Comparison of ENCODE assay signal across 12 cellular contexts in the genomic region with DNA sequence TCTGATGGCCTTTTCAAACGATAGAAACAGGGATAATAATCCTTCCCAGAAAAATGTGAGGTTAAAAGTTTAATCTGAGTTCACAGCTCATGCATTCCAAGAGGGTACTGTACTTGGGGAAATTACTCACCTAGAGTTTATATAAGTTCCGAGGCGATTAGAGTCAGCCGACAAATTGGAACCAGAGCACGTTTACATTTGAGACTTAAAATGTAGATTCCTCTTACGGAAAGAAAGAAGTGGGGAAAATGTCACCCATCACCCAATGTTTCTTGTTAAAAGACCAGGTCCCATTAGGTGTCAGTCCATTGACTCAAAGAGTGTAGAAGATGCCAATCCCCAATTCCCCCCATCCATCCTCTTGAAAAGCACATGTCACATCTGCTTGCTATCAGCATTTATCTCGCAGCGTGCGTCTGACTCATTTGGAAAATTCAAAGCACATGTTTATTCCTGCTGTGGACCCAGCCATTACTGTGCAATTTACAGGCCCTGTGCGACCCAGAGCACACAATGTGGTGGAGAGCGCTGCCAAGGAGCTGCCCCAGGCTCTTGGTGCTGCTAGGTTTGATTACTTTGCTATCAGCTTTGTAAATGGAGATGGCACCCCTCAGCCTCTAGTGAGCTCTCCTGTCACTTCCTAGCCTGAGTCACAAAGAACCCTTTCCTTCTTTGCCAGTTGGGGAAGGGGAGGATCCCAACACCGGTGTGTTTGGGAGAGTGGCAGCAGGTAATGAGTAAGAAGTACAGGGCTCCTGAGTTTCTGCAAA.
A peak's percentile ranks its signal among the peaks of the same experiment; 100 is the strongest.
DNase-seq lines count a peak whose midpoint lies in the region; ATAC-seq and TF ChIP-seq lines count a peak whose summit lies in the region.
"Had no signal": no experiment of that assay in that cellular context is flagged by ENCODE, and none has a peak within 500 bp of the region (broad histone marks: within the 10 kb centered on the region; RNA-seq: fewer than 3 reads in every experiment).

No MANE protein-coding gene starts in this region.

- TF ChIP-seq CTCF in AG10803 (conservative IDR thresholded peaks at IDR 0.05; ENCODE audit: low read length) (no peak), neural cell (IDR thresholded peaks at IDR 0.05; ENCODE audit: poor library complexity, severe bottlenecking) (no peak)

- H3K36me3 ChIP-seq in esophagus (ENCODE audit: control insufficient read depth in 2 of 2, insufficient read depth in 2 of 2, low read length in 1 of 2), result no peaks in the 10 kb centered on the region
- no peaks in the 10 kb centered on the region for H3K36me3 ChIP-seq in neural cell (ENCODE audit: insufficient read depth, low read length)

- no peak overlapping the region for H3K9ac ChIP-seq in neural cell (ENCODE audit: low read length)

- peak; percentile 12 for TF ChIP-seq EP300 in neural cell (conservative IDR thresholded peaks at IDR 0.05; ENCODE audit: poor library complexity, severe bottlenecking)

- no peak overlapping the region for H3K4me2 ChIP-seq in neural cell (ENCODE audit: low read length)

- DNase-seq in AG10803 (ENCODE audit: low read depth), result peak; percentile 94
- DNase-seq in NCI-H2227 (lab: John Stamatoyannopoulos, UW; ENCODE audit: unreplicated experiment), result peak; percentile 77
- no peak for DNase-seq in foreskin melanocyte
- DNase-seq: activated CD4-positive, alpha-beta T cell treated with anti-CD3 and anti-CD28 coated beads for 36 hours; activated naive CD8-positive, alpha-beta T cell treated with anti-CD3 and anti-CD28 coated beads, Interleukin-2, amount 50 U/mL, for 24 hours; CD8-positive, alpha-beta memory T cell; psoas muscle had no signal

- H4K20me1 ChIP-seq in neural cell (ENCODE audit: insufficient read depth), result no peaks in the 10 kb centered on the region

- no peak overlapping the region for H2AFZ ChIP-seq in neural cell (ENCODE audit: low read depth, low read length)

- peaks cover 4 to 5% of the 10 kb centered on the region in 2 donors for H3K4me1 ChIP-seq in esophagus (ENCODE audit: control insufficient read depth in 2 of 2, insufficient read depth in 2 of 2, low read length in 1 of 2)
- H3K4me1 ChIP-seq: psoas muscle had no signal

- H3F3A ChIP-seq in neural cell (ENCODE audit: insufficient read depth, low read length, poor library complexity, severe bottlenecking), result no peaks in the 10 kb centered on the region

- peak overlapping the region; percentile 21 to 46 for H3K27ac ChIP-seq in esophagus (ENCODE audit: low read depth in 2 of 2, low read length in 1 of 2)
- H3K27ac ChIP-seq in neural cell (ENCODE audit: low read length), result no peak overlapping the region
- H3K27ac ChIP-seq: psoas muscle had no signal

- 28 to 44% methylated on average over 12 of the region's 12 CpGs for WGBS in esophagus, 2 donors

- no peaks in the 10 kb centered on the region for H3K9me3 ChIP-seq in esophagus (ENCODE audit: control insufficient read depth in 2 of 2, insufficient read depth in 1 of 2, low read depth in 1 of 2, low read length in 1 of 2)
- no peaks in the 10 kb centered on the region for H3K9me3 ChIP-seq in neural cell (ENCODE audit: low read length)
- H3K9me3 ChIP-seq: psoas muscle had no signal

- no peaks in the 10 kb centered on the region for H3K27me3 ChIP-seq in esophagus (ENCODE audit: control insufficient read depth in 1 of 2, insufficient read depth in 2 of 2, low read length in 2 of 2)
- H3K27me3 ChIP-seq in neural cell (ENCODE audit: insufficient read depth, low read depth, low read length), result no peaks in the 10 kb centered on the region

- no peak for TF ChIP-seq RAD21 in neural cell (conservative IDR thresholded peaks at IDR 0.05)

- no peak overlapping the region for H3K4me3 ChIP-seq in AG10803 (ENCODE audit: low read length)
- no peak overlapping the region for H3K4me3 ChIP-seq in esophagus (ENCODE audit: low read depth in 1 of 2, low read length in 2 of 2)
- no peak overlapping the region for H3K4me3 ChIP-seq in neural cell (ENCODE audit: low read length)
- H3K4me3 ChIP-seq: psoas muscle had no signal

- H3K9me2 ChIP-seq in neural cell (ENCODE audit: insufficient read depth, low read length), result no peaks in the 10 kb centered on the region

- no peak for ATAC-seq in HG02938 (IDR thresholded peaks at IDR 0.05; ENCODE audit: unreplicated experiment)
- no peak for ATAC-seq in HG03342 (IDR thresholded peaks at IDR 0.05; ENCODE audit: unreplicated experiment)
- no peak for ATAC-seq in GM18868 (IDR thresholded peaks at IDR 0.05; ENCODE audit: unreplicated experiment)
- ATAC-seq: activated CD4-positive, alpha-beta T cell treated with anti-CD3 and anti-CD28 coated beads for 36 hours; activated naive CD8-positive, alpha-beta T cell treated with anti-CD3 and anti-CD28 coated beads, Interleukin-2, amount 50 U/mL, for 24 hours; psoas muscle had no signal

- H3K79me2 ChIP-seq in neural cell (replicated peaks; ENCODE audit: insufficient read depth, low read length), result no peaks in the 10 kb centered on the region

TF ChIP-seq in neural cell, 6 proteins besides CTCF, POLR2A, EP300 and RAD21:
- TF ChIP-seq MXI1 (conservative IDR thresholded peaks at IDR 0.05; ENCODE audit: poor library complexity, severe bottlenecking), result peak; percentile 32
- no peak for TF ChIP-seq SMC3 (conservative IDR thresholded peaks at IDR 0.05; ENCODE audit: poor library complexity)
- TF ChIP-seq, protein P1, sequence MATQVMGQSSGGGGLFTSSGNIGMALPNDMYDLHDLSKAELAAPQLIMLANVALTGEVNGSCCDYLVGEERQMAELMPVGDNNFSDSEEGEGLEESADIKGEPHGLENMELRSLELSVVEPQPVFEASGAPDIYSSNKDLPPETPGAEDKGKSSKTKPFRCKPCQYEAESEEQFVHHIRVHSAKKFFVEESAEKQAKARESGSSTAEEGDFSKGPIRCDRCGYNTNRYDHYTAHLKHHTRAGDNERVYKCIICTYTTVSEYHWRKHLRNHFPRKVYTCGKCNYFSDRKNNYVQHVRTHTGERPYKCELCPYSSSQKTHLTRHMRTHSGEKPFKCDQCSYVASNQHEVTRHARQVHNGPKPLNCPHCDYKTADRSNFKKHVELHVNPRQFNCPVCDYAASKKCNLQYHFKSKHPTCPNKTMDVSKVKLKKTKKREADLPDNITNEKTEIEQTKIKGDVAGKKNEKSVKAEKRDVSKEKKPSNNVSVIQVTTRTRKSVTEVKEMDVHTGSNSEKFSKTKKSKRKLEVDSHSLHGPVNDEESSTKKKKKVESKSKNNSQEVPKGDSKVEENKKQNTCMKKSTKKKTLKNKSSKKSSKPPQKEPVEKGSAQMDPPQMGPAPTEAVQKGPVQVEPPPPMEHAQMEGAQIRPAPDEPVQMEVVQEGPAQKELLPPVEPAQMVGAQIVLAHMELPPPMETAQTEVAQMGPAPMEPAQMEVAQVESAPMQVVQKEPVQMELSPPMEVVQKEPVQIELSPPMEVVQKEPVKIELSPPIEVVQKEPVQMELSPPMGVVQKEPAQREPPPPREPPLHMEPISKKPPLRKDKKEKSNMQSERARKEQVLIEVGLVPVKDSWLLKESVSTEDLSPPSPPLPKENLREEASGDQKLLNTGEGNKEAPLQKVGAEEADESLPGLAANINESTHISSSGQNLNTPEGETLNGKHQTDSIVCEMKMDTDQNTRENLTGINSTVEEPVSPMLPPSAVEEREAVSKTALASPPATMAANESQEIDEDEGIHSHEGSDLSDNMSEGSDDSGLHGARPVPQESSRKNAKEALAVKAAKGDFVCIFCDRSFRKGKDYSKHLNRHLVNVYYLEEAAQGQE (IDR thresholded peaks at IDR 0.05; ENCODE audit: borderline replicate concordance), result no peak
- TF ChIP-seq POLR2AphosphoS5 (IDR thresholded peaks at IDR 0.05), result no peak
- TF ChIP-seq EZH2 (IDR thresholded peaks at IDR 0.05; ENCODE audit: borderline replicate concordance, insufficient read depth, low read length, poor library complexity, severe bottlenecking), result no peak
- no peak for TF ChIP-seq TAF1 (IDR thresholded peaks at IDR 0.05; ENCODE audit: low read depth)
